18 cellular contexts compared by ENCODE assay signal in genomic region chr18:22136395-22136794, GRCh38. TPM values are rescaled to one million over a fixed set of nuclear protein-coding genes. Genes with fewer than 3 reads are reported as not detected.
A peak's percentile ranks its signal among the peaks of the same experiment; 100 is the strongest.
DNase-seq lines count a peak whose midpoint lies in the region; ATAC-seq and TF ChIP-seq lines count a peak whose summit lies in the region.
"Had no signal": no experiment of that assay in that cellular context is flagged by ENCODE, and none has a peak within 500 bp of the region (broad histone marks: within the 10 kb centered on the region; RNA-seq: fewer than 3 reads in every experiment).

No MANE protein-coding gene starts in this region.

- H3K27ac ChIP-seq in upper lobe of right lung, result no peak overlapping the region
- H3K27ac ChIP-seq: gastrocnemius medialis had no signal

- H3K36me3 ChIP-seq in mucosa of descending colon (ENCODE audit: low read depth), result no peaks in the 10 kb centered on the region
- H3K36me3 ChIP-seq in upper lobe of right lung, result no peaks in the 10 kb centered on the region
- H3K36me3 ChIP-seq: gastrocnemius medialis had no signal

- intact Hi-C loops in mucosa of descending colon (cut with DNase I, micrococcal nuclease), result no loop called here
- intact Hi-C loops in upper lobe of right lung (cut with DNase I), result no loop called here

- H3K9me3 ChIP-seq in mucosa of descending colon (no peaks in the 10 kb centered on the region), upper lobe of right lung (no peaks in the 10 kb centered on the region)
- H3K9me3 ChIP-seq: gastrocnemius medialis had no signal

- no peak overlapping the region for H3K4me3 ChIP-seq in choroid plexus epithelial cell (ENCODE audit: low read depth, low read length)
- no peak overlapping the region for H3K4me3 ChIP-seq in mucosa of descending colon
- no peak overlapping the region for H3K4me3 ChIP-seq in upper lobe of right lung
- H3K4me3 ChIP-seq: gastrocnemius medialis had no signal

- peak; percentile 92 for ATAC-seq in mucosa of descending colon
- ATAC-seq in upper lobe of right lung, result no peak
- ATAC-seq in GM21528 (IDR thresholded peaks at IDR 0.05; ENCODE audit: low FRiP score, unreplicated experiment), result no peak
- ATAC-seq in GM19455 (IDR thresholded peaks at IDR 0.05; ENCODE audit: unreplicated experiment), result no peak
- ATAC-seq: gastrocnemius medialis had no signal

- no peaks in the 10 kb centered on the region for H3K4me1 ChIP-seq in mucosa of descending colon (ENCODE audit: low read depth)
- H3K4me1 ChIP-seq in upper lobe of right lung, result no peaks in the 10 kb centered on the region
- H3K4me1 ChIP-seq: gastrocnemius medialis had no signal

- TF ChIP-seq CTCF in choroid plexus epithelial cell (conservative IDR thresholded peaks at IDR 0.05; ENCODE audit: low read depth, low read length) (no peak), mucosa of descending colon (IDR thresholded peaks at IDR 0.05) (no peak), upper lobe of right lung (IDR thresholded peaks at IDR 0.05) (no peak)

- H3K27me3 ChIP-seq in upper lobe of right lung, result no peaks in the 10 kb centered on the region
- H3K27me3 ChIP-seq: gastrocnemius medialis had no signal

- DNase-seq in ELR (ENCODE audit: low read depth) (peak; percentile 45), M059J (ENCODE audit: low read depth) (peak; percentile 54), choroid plexus epithelial cell (ENCODE audit: low read depth) (peak; percentile 84), mucosa of descending colon (peak in 1 of 3 donors; percentile 57), upper lobe of right lung (no peak), putamen (ENCODE audit: low spot score) (no peak)
- DNase-seq: activated CD4-positive, alpha-beta T cell treated with anti-CD3 and anti-CD28 coated beads for 48 hours; activated CD8-positive, alpha-beta memory T cell treated with anti-CD3 and anti-CD28 coated beads, Interleukin-2, amount 50 U/mL, for 48 hours; DMS 273 treated with DMSO at 0.1 percent for 48 hours; endodermal cell; gastrocnemius medialis; NCI-H1092 treated with DMSO at 0.1 percent for 48 hours; NCI-H226; retina; stimulated activated CD4-positive, alpha-beta T cell treated with anti-CD3 and anti-CD28 coated beads, Interleukin-1b, Interleukin-23, amount 100 ng/mL, for 48 hours; T1000 had no signal

RNA-seq across cellular contexts. Expression of gene GATA6, which starts 33.0 kb away (rescaled TPM):
- 4.1 and 4.6 TPM in 2 replicates for total RNA-seq in M059J (2014; rRNA removed; shearing (Covaris generic))
- total RNA-seq in mucosa of descending colon (10 to 100 TPM; 21.9 to 58.8 (median 43.3) TPM), upper lobe of right lung (32.2 TPM)

Comparison
In these comparisons a context has a peak if more than half of its experiments do, and no peak if none do; other contexts are left out.
1. DNase-seq: peak in ELR (single experiment), M059J (single experiment) and choroid plexus epithelial cell (single experiment); none in upper lobe of right lung (single experiment) and putamen (single experiment).